8 cellular contexts compared by ENCODE assay signal in genomic region chr19:14283813-14284520, GRCh38.
A peak's percentile ranks its signal among the peaks of the same experiment; 100 is the strongest.
DNase-seq lines count a peak whose midpoint lies in the region; ATAC-seq, FAIRE-seq and TF ChIP-seq lines count a peak whose summit lies in the region.
"Not testable (repeated sequence)": the region's sequence is repeated elsewhere in the genome, so short reads cannot be mapped to it uniquely, and the experiment has no call there.

No MANE protein-coding gene starts in this region.

- peak overlapping the region; percentile 54 for H3K27ac ChIP-seq in astrocyte (ENCODE audit: low read depth, low read length)
- peak overlapping the region; percentile 29 for H3K27ac ChIP-seq in cardiac muscle cell

- not testable (repeated sequence) for TF ChIP-seq CTCF in astrocyte (IDR thresholded peaks at IDR 0.05; ENCODE audit: insufficient read depth, low read depth, low read length); cardiac muscle cell (IDR thresholded peaks at IDR 0.05; ENCODE audit: low read depth, low read length)

- not testable (repeated sequence) for H3K9me3 ChIP-seq in astrocyte (ENCODE audit: insufficient read depth, low read depth, low read length); cardiac muscle cell (ENCODE audit: low read depth)

- H3K27ac Mint-ChIP-seq in astrocyte (ENCODE audit: unreplicated experiment) = peak overlapping the region; percentile 82

- H3K9ac ChIP-seq in astrocyte (ENCODE audit: low read length) = not testable (repeated sequence)

- H3K9me3 Mint-ChIP-seq in astrocyte (ENCODE audit: unreplicated experiment) = not testable (repeated sequence)

- ATAC-seq in GM18861 (IDR thresholded peaks at IDR 0.05; ENCODE audit: unreplicated experiment) (peak; percentile 68), SK-N-SH treated with all-trans-retinoic acid at 6 μM for 48 hours (peak; percentile 79)

- H3K4me3 Mint-ChIP-seq in astrocyte (ENCODE audit: unreplicated experiment) = not testable (repeated sequence)

- DNase-seq in AG08396 (ENCODE audit: low spot score) (peak; percentile 59), H4 (ENCODE audit: low spot score) (peak; percentile 90), HS-27A (ENCODE audit: low read depth) (peak; percentile 68), astrocyte (ENCODE audit: low read depth) (peak; percentile 96), cardiac muscle cell (ENCODE audit: low read depth in 1 of 2, low spot score in 1 of 2) (peak in 1 of 2 donors; percentile 95), non-pigmented ciliary epithelial cell (ENCODE audit: low read depth) (peak; percentile 95)

- not testable (repeated sequence) for H3K4me1 Mint-ChIP-seq in astrocyte (ENCODE audit: low read depth, unreplicated experiment)

- not testable (repeated sequence) for H2AFZ ChIP-seq in astrocyte (ENCODE audit: low read depth, low read length)

- H3K4me2 ChIP-seq in astrocyte (ENCODE audit: low read length) = peak overlapping the region; percentile 55

- peaks cover 16% of the 10 kb centered on the region for H3K27me3 Mint-ChIP-seq in astrocyte (ENCODE audit: low read depth, unreplicated experiment)

- not testable (repeated sequence) for FAIRE-seq in astrocyte (lab: Jason Lieb, UNC)

- not testable (repeated sequence) for H3K27me3 ChIP-seq in astrocyte (ENCODE audit: insufficient read depth, low read length); cardiac muscle cell

- not testable (repeated sequence) for H4K20me1 ChIP-seq in astrocyte (ENCODE audit: insufficient read depth, low read length)

- H3K4me3 ChIP-seq in astrocyte (ENCODE audit: insufficient read depth, low read depth, low read length); cardiac muscle cell: not testable (repeated sequence)

- not testable (repeated sequence) for H3K36me3 Mint-ChIP-seq in astrocyte (ENCODE audit: low read depth, unreplicated experiment)

- not testable (repeated sequence) for H3K4me1 ChIP-seq in astrocyte (ENCODE audit: insufficient read depth, low read length); cardiac muscle cell (ENCODE audit: low read depth)

- not testable (repeated sequence) for H3K36me3 ChIP-seq in astrocyte (ENCODE audit: insufficient read depth, low read length); cardiac muscle cell

- not testable (repeated sequence) for H3K79me2 ChIP-seq in astrocyte (ENCODE audit: insufficient read depth, low read length)
